In genomic region chr14:68794856-68795601, GRCh38 we compare ENCODE assay signal across 8 cellular contexts. TPM values are rescaled to one million over a fixed set of nuclear protein-coding genes. Genes with fewer than 3 reads are reported as not detected.
DNase-seq lines count a peak whose midpoint lies in the region; ATAC-seq and TF ChIP-seq lines count a peak whose summit lies in the region.

No MANE protein-coding gene starts in this region.

- H3K4me3 ChIP-seq in HCT116 (replicated peaks in 1 of 2; ENCODE audit: low read depth in 1 of 2, low read length in 2 of 2) (peak overlapping the region; percentile 83 to 89), WI38 (ENCODE audit: low read depth, low read length) (peak overlapping the region; percentile 100), mesenchymal stem cell (ENCODE audit: insufficient read depth in 1 of 2, low read depth in 1 of 2, low read length in 2 of 2) (peak overlapping the region; percentile 75 to 99)

- H4K91ac ChIP-seq in mesenchymal stem cell (ENCODE audit: low read length) = peak overlapping the region; percentile 99

- peak overlapping the region; percentile 85 for H2AK5ac ChIP-seq in mesenchymal stem cell (ENCODE audit: low read length, severe bottlenecking)

- H3K4me2 ChIP-seq in HCT116 (ENCODE audit: low read length) = peak overlapping the region; percentile 81
- peak overlapping the region; percentile 86 for H3K4me2 ChIP-seq in mesenchymal stem cell (ENCODE audit: low read length, poor library complexity, severe bottlenecking)

- peaks cover 6% of the 10 kb centered on the region; the same call in 1 of the 2 replicates for H4K20me1 ChIP-seq in HCT116 (ENCODE audit: insufficient read depth)

- TF ChIP-seq POLR2A in HCT116 (IDR thresholded peaks at IDR 0.05; ENCODE audit: borderline replicate concordance, extremely low read depth, insufficient read depth, insufficient read length) = peak; percentile 55

- H3K4me1 ChIP-seq in HCT116 (ENCODE audit: control insufficient read depth in 1 of 2, insufficient read depth in 2 of 2, low read length in 2 of 2) (peaks cover 27 to 61% of the 10 kb centered on the region in 2 experiments), mesenchymal stem cell (ENCODE audit: control insufficient read depth, insufficient read depth, low read depth, low read length) (peaks cover 10% of the 10 kb centered on the region)

- H3K4ac ChIP-seq in mesenchymal stem cell (ENCODE audit: low read depth in 1 of 2, low read length in 2 of 2) = peak overlapping the region; percentile 68 to 99

- RAD21 ChIA-PET in HCT116 (lab: Charles Lee; ENCODE audit: low non-redundant PET in 1 of 2, low total read pairs in 2 of 2, uncharacterized antibody in 2 of 2, unreplicated experiment in 2 of 2) = no interaction called here

- no TSS peak for BruUV-seq in HCT116 (replicated peaks; lab: Mats Ljungman, UMichigan)

- TF ChIP-seq CTCF in HCT116 (IDR thresholded peaks at IDR 0.05 in 2 of 3, conservative IDR thresholded peaks at IDR 0.05 in 1 of 3; ENCODE audit: borderline replicate concordance in 1 of 3, insufficient read depth in 1 of 3, low read depth in 2 of 3, low read length in 2 of 3) (no peak), WI38 (IDR thresholded peaks at IDR 0.05; ENCODE audit: low read depth, low read length) (no peak)

- 2% methylated on average over 23 of the region's 37 CpGs for WGBS in mesenchymal stem cell

- H3K27me3 ChIP-seq in HCT116 (ENCODE audit: insufficient read depth, low read length) (no peaks in the 10 kb centered on the region), mesenchymal stem cell (ENCODE audit: control insufficient read depth in 1 of 2, insufficient read depth in 1 of 2, low read length in 2 of 2) (no peaks in the 10 kb centered on the region)

- H3K79me1 ChIP-seq in mesenchymal stem cell (replicated peaks; ENCODE audit: low read length, poor library complexity, severe bottlenecking) = peaks cover 4% of the 10 kb centered on the region

- peak overlapping the region; percentile 100 for H3K27ac Mint-ChIP-seq in effector memory CD8-positive, alpha-beta T cell

- H3K27ac ChIP-seq in HCT116 (ENCODE audit: low read depth, low read length) (peak overlapping the region; percentile 99), mesenchymal stem cell (ENCODE audit: low read length, poor library complexity, severe bottlenecking) (peak overlapping the region; percentile 97)

- H3K79me2 ChIP-seq in HCT116 (ENCODE audit: insufficient read depth, low read length) = peaks cover 56% of the 10 kb centered on the region

- ATAC-seq in HCT116 (peak; percentile 1; the same call in 1 of the 2 replicates), HG02798 (IDR thresholded peaks at IDR 0.05; ENCODE audit: poor library complexity, unreplicated experiment) (no peak), GM21717 (IDR thresholded peaks at IDR 0.05; ENCODE audit: unreplicated experiment) (no peak)
- ATAC-seq in effector memory CD8-positive, alpha-beta T cell (replicated peaks) = no peak

- peak overlapping the region; percentile 54 to 72 for H2BK12ac ChIP-seq in mesenchymal stem cell (ENCODE audit: low read length in 2 of 2)

- H2AFZ ChIP-seq in HCT116 (ENCODE audit: low read depth, low read length, poor library complexity, severe bottlenecking) = no peak overlapping the region
- no peak overlapping the region for H2AFZ ChIP-seq in mesenchymal stem cell (ENCODE audit: low read depth, low read length)

- CTCF ChIA-PET in HCT116 (lab: Charles Lee) = interaction anchor here (1.4 kb wide), 1 partner anchor 9 kb away, joined by 4 read pairs; no protein-coding TSS in a partner anchor

- H3K4me1 Mint-ChIP-seq in effector memory CD8-positive, alpha-beta T cell (ENCODE audit: low read depth in 2 of 2) = peaks cover 34 to 42% of the 10 kb centered on the region in 2 donors

- peak; percentile 80 for DNase-seq in AG20443 (ENCODE audit: low spot score)
- no peak for DNase-seq in HCT116 (ENCODE audit: low read depth, low spot score)
- peak in 1 of 3 experiments; percentile 45 for DNase-seq in effector memory CD8-positive, alpha-beta T cell
- peak; percentile 95 for DNase-seq in mesenchymal stem cell
- DNase-seq in stromal cell of bone marrow (ENCODE audit: low read depth) = peak; percentile 85

- H3K27me3 Mint-ChIP-seq in effector memory CD8-positive, alpha-beta T cell = no peaks in the 10 kb centered on the region

- peak overlapping the region; percentile 81 for H2BK120ac ChIP-seq in mesenchymal stem cell (ENCODE audit: low read depth, low read length)

- no peak for TF ChIP-seq RAD21 in HCT116 (IDR thresholded peaks at IDR 0.05; ENCODE audit: low read depth)

- H2BK5ac ChIP-seq in mesenchymal stem cell (ENCODE audit: low read depth, low read length, poor library complexity, severe bottlenecking) = peak overlapping the region; percentile 100

- peak overlapping the region; percentile 88 to 98 for H3K18ac ChIP-seq in mesenchymal stem cell (ENCODE audit: low read depth in 1 of 2, low read length in 2 of 2)

- H3K36me3 Mint-ChIP-seq in effector memory CD8-positive, alpha-beta T cell (ENCODE audit: insufficient read depth) = peaks cover 68% of the 10 kb centered on the region

- peak overlapping the region; percentile 94 for H3K9ac ChIP-seq in HCT116 (ENCODE audit: low read length)
- peak overlapping the region; percentile 100 for H3K9ac ChIP-seq in mesenchymal stem cell (ENCODE audit: low read length)

- intact Hi-C loops in HCT116 (cut with micrococcal nuclease) = loop anchor here (5.0 kb wide), 1 partner anchor 653 kb away; no protein-coding TSS in a partner anchor

- POLR2A ChIA-PET in HCT116 (lab: Charles Lee) = interaction anchor here (0.6 to 2.1 kb wide), 10 partner anchors 8 to 545 kb away, joined by 3 to 11 read pairs (median 4); no protein-coding TSS in a partner anchor

- H3K9me3 Mint-ChIP-seq in effector memory CD8-positive, alpha-beta T cell = no peaks in the 10 kb centered on the region

- peak overlapping the region; percentile 91 to 92 for H3K14ac ChIP-seq in mesenchymal stem cell (ENCODE audit: low read length in 2 of 2)

- no peaks in the 10 kb centered on the region for H3K9me3 ChIP-seq in HCT116 (ENCODE audit: control insufficient read depth in 1 of 2, insufficient read depth in 1 of 2, low read depth in 1 of 2, low read length in 2 of 2)
- no peaks in the 10 kb centered on the region for H3K9me3 ChIP-seq in mesenchymal stem cell (ENCODE audit: control insufficient read depth, low read length)

- H3K36me3 ChIP-seq in HCT116 (ENCODE audit: control insufficient read depth in 1 of 2, insufficient read depth in 2 of 2, low read length in 2 of 2) (peaks cover 15 to 22% of the 10 kb centered on the region in 2 experiments; a peak in 3 of 4 replicates), mesenchymal stem cell (ENCODE audit: control insufficient read depth in 1 of 2, insufficient read depth in 2 of 2, low read depth in 1 of 2, low read length in 2 of 2) (peaks cover 15 to 19% of the 10 kb centered on the region in 2 experiments)

- peak overlapping the region; percentile 94 for H4K8ac ChIP-seq in mesenchymal stem cell (ENCODE audit: low read length)

- H3K23ac ChIP-seq in mesenchymal stem cell (ENCODE audit: low read length in 2 of 2) = no peak overlapping the region

- peak overlapping the region; percentile 95 for H3K4me3 Mint-ChIP-seq in effector memory CD8-positive, alpha-beta T cell

- no peaks in the 10 kb centered on the region for H3K9me2 ChIP-seq in HCT116 (ENCODE audit: insufficient read depth)

- peak overlapping the region; percentile 38 for H2BK15ac ChIP-seq in mesenchymal stem cell (ENCODE audit: low read depth, poor library complexity, severe bottlenecking)

TF ChIP-seq in HCT116, 20 proteins besides CTCF, POLR2A, EP300 and RAD21:
- TF ChIP-seq, protein P1, sequence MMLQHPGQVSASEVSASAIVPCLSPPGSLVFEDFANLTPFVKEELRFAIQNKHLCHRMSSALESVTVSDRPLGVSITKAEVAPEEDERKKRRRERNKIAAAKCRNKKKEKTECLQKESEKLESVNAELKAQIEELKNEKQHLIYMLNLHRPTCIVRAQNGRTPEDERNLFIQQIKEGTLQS (IDR thresholded peaks at IDR 0.05) = no peak
- no peak for TF ChIP-seq ZFX (IDR thresholded peaks at IDR 0.05)
- no peak for TF ChIP-seq SIN3A (IDR thresholded peaks at IDR 0.05; ENCODE audit: low read depth)
- TF ChIP-seq YY1 (IDR thresholded peaks at IDR 0.05; ENCODE audit: extremely low read depth, insufficient replicate concordance, low read depth, low read length) = no peak
- no peak for TF ChIP-seq SP1 (IDR thresholded peaks at IDR 0.05; ENCODE audit: low read depth)
- no peak for TF ChIP-seq FOSL1 (IDR thresholded peaks at IDR 0.05; ENCODE audit: low read depth)
- TF ChIP-seq SRF (IDR thresholded peaks at IDR 0.05; ENCODE audit: low read depth) = no peak
- no peak for TF ChIP-seq CBX3 (IDR thresholded peaks at IDR 0.05; ENCODE audit: low read depth)
- no peak for TF ChIP-seq EGR1 (IDR thresholded peaks at IDR 0.05; ENCODE audit: low read depth)
- no peak for TF ChIP-seq ELF1 (IDR thresholded peaks at IDR 0.05; ENCODE audit: borderline replicate concordance, low read depth)
TF ChIP-seq in HCT116: peak in this region for 0.

RNA-seq across cellular contexts. Expression of gene ZFP36L1, which starts 2.2 kb away (rescaled TPM):
- total RNA-seq in HCT116 (2021; ENCODE audit: unreplicated experiment) = 304 TPM
- 177 and 302 TPM in 2 replicates for polyA plus RNA-seq in HCT116 (2012)
- polyA plus RNA-seq in mesenchymal stem cell (2013, experiment 1 of 2) = 407 TPM
- polyA plus RNA-seq in mesenchymal stem cell (2013, experiment 2 of 2) = 408 TPM
